18 cellular contexts compared by ENCODE assay signal in the genomic region with DNA sequence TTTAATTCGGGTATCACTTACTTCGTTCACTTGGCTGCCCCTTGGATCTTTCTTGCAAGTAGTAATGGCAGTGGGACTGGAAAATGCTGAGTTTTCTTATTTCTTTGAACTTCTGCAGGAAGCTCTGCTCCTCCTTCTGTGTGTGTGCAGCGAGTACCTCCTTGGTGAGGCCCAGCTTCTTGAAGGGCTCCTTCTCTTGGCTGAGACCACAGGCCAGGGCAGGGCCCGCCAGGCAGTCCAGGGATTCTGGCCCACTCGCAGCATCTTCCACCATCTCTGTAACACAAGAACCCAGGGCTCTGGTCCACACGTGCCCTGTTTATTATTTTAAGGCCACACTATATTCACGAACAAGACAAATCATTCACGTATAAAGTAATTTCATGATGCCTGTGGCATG.
"Had no signal": no experiment of that assay in that cellular context is flagged by ENCODE, and none has a peak within 500 bp of the region (broad histone marks: within the 10 kb centered on the region; RNA-seq: fewer than 3 reads in every experiment).

No MANE protein-coding gene starts in this region.

- H3K79me2 ChIP-seq: parathyroid adenoma had no signal

- H3K9me3 Mint-ChIP-seq: activated B cell treated with CpG ODN at 0.5 μM for 24 hours; activated CD4-positive, alpha-beta memory T cell treated with anti-CD3 and anti-CD28 coated beads for 36 hours; activated naive CD4-positive, alpha-beta T cell treated with anti-CD3 and anti-CD28 coated beads for 36 hours; nephron progenitor cell; T-helper 1 cell treated with Interleukin-12 subunit alpha and Interleukin-12 subunit beta and Interleukin-4 antibody, amounts not matched to agents 30 μg/mL and 1 μg/mL, for 36 hours had no signal

- H3K4me1 ChIP-seq: ascending aorta had no signal

- H3K4me1 Mint-ChIP-seq: activated B cell treated with CpG ODN at 0.5 μM for 24 hours had no signal

- DNase-seq: activated B cell treated with CpG ODN at 0.5 μM for 24 hours; activated CD4-positive, alpha-beta memory T cell treated with anti-CD3 and anti-CD28 coated beads for 36 hours; activated CD4-positive, alpha-beta T cell treated with anti-CD3 and anti-CD28 coated beads for 4 hours; activated naive CD4-positive, alpha-beta T cell treated with anti-CD3 and anti-CD28 coated beads for 36 hours; activated T-cell treated with anti-CD3 and anti-CD28 coated beads, Interleukin-2, amount 50 U/mL, for 48 hours; brain microvascular endothelial cell; caudate nucleus; dermis blood vessel endothelial cell; effector CD8-positive, alpha-beta T cell; erythroblast; foreskin fibroblast; nephron progenitor cell; stimulated activated CD4-positive, alpha-beta T cell treated with anti-CD3 and anti-CD28 coated beads, Interleukin-4, amount 100 ng/mL, for 1 hour; stimulated activated naive CD4-positive, alpha-beta T cell treated with Interleukin-2 at 50 U/mL for 16 hours; T1000 had no signal

- H3K36me3 ChIP-seq: brain microvascular endothelial cell had no signal

- H2AFZ ChIP-seq: parathyroid adenoma had no signal

- H3K27ac Mint-ChIP-seq: activated B cell treated with CpG ODN at 0.5 μM for 24 hours; activated CD4-positive, alpha-beta memory T cell treated with anti-CD3 and anti-CD28 coated beads for 36 hours; activated naive CD4-positive, alpha-beta T cell treated with anti-CD3 and anti-CD28 coated beads for 36 hours; nephron progenitor cell; T-helper 1 cell treated with Interleukin-12 subunit alpha and Interleukin-12 subunit beta and Interleukin-4 antibody, amounts not matched to agents 30 μg/mL and 1 μg/mL, for 36 hours had no signal

- H3K4me3 Mint-ChIP-seq: activated B cell treated with CpG ODN at 0.5 μM for 24 hours; activated CD4-positive, alpha-beta memory T cell treated with anti-CD3 and anti-CD28 coated beads for 36 hours; activated naive CD4-positive, alpha-beta T cell treated with anti-CD3 and anti-CD28 coated beads for 36 hours; nephron progenitor cell; T-helper 1 cell treated with Interleukin-12 subunit alpha and Interleukin-12 subunit beta and Interleukin-4 antibody, amounts not matched to agents 30 μg/mL and 1 μg/mL, for 36 hours had no signal

- H3K27ac ChIP-seq: ascending aorta, brain microvascular endothelial cell, parathyroid adenoma had no signal

- H3K27me3 Mint-ChIP-seq: activated B cell treated with CpG ODN at 0.5 μM for 24 hours; activated CD4-positive, alpha-beta memory T cell treated with anti-CD3 and anti-CD28 coated beads for 36 hours had no signal

- H3K4me3 ChIP-seq: ascending aorta had no signal

- H3K9ac ChIP-seq: parathyroid adenoma had no signal

- H3K27me3 ChIP-seq: ascending aorta, brain microvascular endothelial cell had no signal

- H3K9me3 ChIP-seq: ascending aorta had no signal
